ENCODE assay signal across 24 cellular contexts in genomic region chr18:78830826-78831225, GRCh38.
"Had no signal": no experiment of that assay in that cellular context is flagged by ENCODE, and none has a peak within 500 bp of the region (broad histone marks: within the 10 kb centered on the region; RNA-seq: fewer than 3 reads in every experiment).

No MANE protein-coding gene starts in this region.

- H3K27me3 ChIP-seq: colonic mucosa, foreskin keratinocyte, gastrocnemius medialis had no signal

- H3K36me3 ChIP-seq: colonic mucosa, esophagus muscularis mucosa, esophagus squamous epithelium, gastrocnemius medialis, gastroesophageal sphincter, heart left ventricle, heart right ventricle had no signal

- H3K27ac Mint-ChIP-seq: dendritic cell treated with granulocyte-macrophage colony-stimulating factor and Interleukin-4, amounts not matched to agents 40 ng/mL and 50 ng/mL, for 4 days; effector memory CD8-positive, alpha-beta T cell; endodermal cell had no signal

- H3K4me3 ChIP-seq: colonic mucosa, coronary artery, esophagus muscularis mucosa, esophagus squamous epithelium, gastrocnemius medialis, gastroesophageal sphincter, heart left ventricle, heart right ventricle had no signal

- DNase-seq: colonic mucosa; cortex of kidney; dermis blood vessel endothelial cell; effector CD4-positive, alpha-beta T cell; effector CD8-positive, alpha-beta T cell; effector memory CD4-positive, alpha-beta T cell; effector memory CD8-positive, alpha-beta T cell; endodermal cell; erythroblast; esophagus squamous epithelium; foreskin fibroblast; foreskin keratinocyte; foreskin melanocyte; gastrocnemius medialis; glutamatergic neuron; head of caudate nucleus; heart left ventricle; heart right ventricle had no signal

- H3K27ac ChIP-seq: colonic mucosa, coronary artery, epithelial cell of prostate, esophagus muscularis mucosa, esophagus squamous epithelium, foreskin keratinocyte, gastrocnemius medialis, gastroesophageal sphincter, heart left ventricle, heart right ventricle had no signal

- H3K9me3 ChIP-seq: colonic mucosa, esophagus muscularis mucosa, esophagus squamous epithelium, gastrocnemius medialis, gastroesophageal sphincter, heart left ventricle, heart right ventricle had no signal

- H3K4me1 ChIP-seq: colonic mucosa, esophagus muscularis mucosa, esophagus squamous epithelium, foreskin keratinocyte, gastrocnemius medialis, gastroesophageal sphincter, heart left ventricle, heart right ventricle had no signal

- H3K4me3 Mint-ChIP-seq: dendritic cell treated with granulocyte-macrophage colony-stimulating factor and Interleukin-4, amounts not matched to agents 40 ng/mL and 50 ng/mL, for 4 days; effector memory CD8-positive, alpha-beta T cell; endodermal cell had no signal

- H3K9me3 Mint-ChIP-seq: dendritic cell treated with granulocyte-macrophage colony-stimulating factor and Interleukin-4, amounts not matched to agents 40 ng/mL and 50 ng/mL, for 4 days; endodermal cell had no signal

- ATAC-seq: effector memory CD8-positive, alpha-beta T cell; esophagus mucosa; foreskin keratinocyte; gastrocnemius medialis; gastroesophageal sphincter; heart left ventricle; heart right ventricle had no signal
